Comparison of ENCODE assay signal across 1 cellular context in the genomic region with DNA sequence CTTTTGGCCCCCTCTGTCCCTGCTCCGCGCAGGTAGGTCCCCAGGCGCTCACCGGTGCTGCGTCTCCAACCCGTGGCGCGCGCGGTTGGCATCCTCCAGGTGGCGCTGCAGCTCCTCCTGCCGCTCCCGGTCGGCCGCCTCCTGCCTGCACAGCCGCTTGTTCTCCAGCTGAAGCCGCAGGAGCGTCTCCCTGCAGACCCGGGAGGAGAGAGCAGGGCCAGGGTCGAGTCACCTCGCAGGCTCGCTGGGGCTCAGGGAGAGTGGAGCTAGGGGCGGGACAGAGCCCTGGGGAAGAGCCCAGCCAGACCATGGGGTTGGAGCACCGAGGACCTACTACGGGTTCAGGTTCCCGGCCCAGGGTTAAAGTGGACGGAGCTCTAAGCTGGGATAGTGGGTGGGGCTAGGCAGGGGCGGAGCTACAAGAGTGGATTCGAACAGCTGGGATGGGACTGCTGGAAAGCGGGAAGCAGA.
TF ChIP-seq lines count a peak whose summit lies in the region.

No MANE protein-coding gene starts in this region.

TF ChIP-seq in IMR-90, 13 proteins besides CTCF, POLR2A, EP300 and RAD21:
- TF ChIP-seq SMC3 (IDR thresholded peaks at IDR 0.05; ENCODE audit: low read depth, low read length) (peak; percentile 89), CHD1 (IDR thresholded peaks at IDR 0.05; ENCODE audit: low read depth, low read length) (no peak)
